20 cellular contexts compared by ENCODE assay signal in the genomic region with DNA sequence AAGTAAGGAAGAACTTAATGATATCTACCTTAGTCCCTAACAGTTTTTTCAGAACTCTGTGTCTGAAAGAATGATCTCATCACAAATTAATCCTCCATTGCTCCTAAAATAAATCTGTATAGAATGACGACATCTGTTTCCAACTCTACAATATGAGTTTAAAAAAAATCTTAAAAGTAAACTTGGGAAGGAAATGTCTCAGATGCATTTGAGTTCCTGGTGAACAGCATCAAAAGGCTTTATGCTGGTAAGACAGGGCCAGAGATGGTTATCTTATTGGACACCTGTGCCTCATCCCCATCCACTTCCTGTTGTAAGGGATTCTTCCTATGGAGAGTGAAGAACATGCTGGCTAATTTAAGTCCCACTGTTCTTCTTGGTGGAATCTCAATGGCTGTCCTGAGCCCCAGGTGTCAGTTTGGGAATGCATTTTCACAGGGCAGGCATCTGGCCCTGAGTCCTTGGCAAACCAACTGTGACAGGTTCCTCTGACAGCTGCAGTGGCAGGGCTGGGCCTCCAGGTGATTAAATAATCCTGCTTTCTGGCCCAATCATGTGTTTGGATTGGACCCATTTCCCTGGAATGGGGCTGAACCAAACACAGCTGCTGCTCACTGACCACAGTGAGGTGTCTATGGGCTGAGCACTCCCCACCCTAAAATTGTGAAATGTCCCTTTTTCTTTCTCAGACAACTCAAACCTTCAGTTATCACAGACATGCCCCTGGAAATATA. TPM values are rescaled to one million over a fixed set of nuclear protein-coding genes. Genes with fewer than 3 reads are reported as not detected.
DNase-seq lines count a peak whose midpoint lies in the region; ATAC-seq and TF ChIP-seq lines count a peak whose summit lies in the region.
"Had no signal": no experiment of that assay in that cellular context is flagged by ENCODE, and none has a peak within 500 bp of the region (broad histone marks: within the 10 kb centered on the region; RNA-seq: fewer than 3 reads in every experiment).

No MANE protein-coding gene starts in this region.

- H4K20me1 ChIP-seq in BLaER1 treated with 17β-estradiol and CSF1 and Interleukin-3, amounts not matched to agents 10 nM and 100 nM, result no peaks in the 10 kb centered on the region
- H4K20me1 ChIP-seq in mammary epithelial cell (ENCODE audit: insufficient read depth, low read length), result no peaks in the 10 kb centered on the region

- H3K27ac Mint-ChIP-seq in naive thymus-derived CD4-positive, alpha-beta T cell, result no peak overlapping the region
- H3K27ac Mint-ChIP-seq: activated CD4-positive, alpha-beta memory T cell treated with anti-CD3 and anti-CD28 coated beads for 36 hours; activated T-helper 17 cell treated with anti-CD3 and anti-CD28 coated beads, Interleukin-2, amount 50 U/mL, for 72 hours; IgD-negative memory B cell had no signal

- H3K27ac ChIP-seq in BLaER1 treated with 17β-estradiol and CSF1 and Interleukin-3, amounts not matched to agents 10 nM and 100 nM, result no peak overlapping the region
- no peak overlapping the region for H3K27ac ChIP-seq in HEK293 (ENCODE audit: extremely low read depth, low read depth, low read length)
- no peak overlapping the region for H3K27ac ChIP-seq in mammary epithelial cell (ENCODE audit: insufficient read depth, low read depth, low read length)
- H3K27ac ChIP-seq in naive thymus-derived CD4-positive, alpha-beta T cell (ENCODE audit: low read depth, low read length), result no peak overlapping the region
- H3K27ac ChIP-seq: upper lobe of left lung had no signal

- dilution Hi-C loops in mammary epithelial cell (cut with HindIII; ENCODE audit: low sequenced_read_pairs), result no loop called here

- H3K4me2 ChIP-seq in BLaER1 treated with 17β-estradiol and CSF1 and Interleukin-3, amounts not matched to agents 10 nM and 100 nM, result peak overlapping the region in 9 of 11 experiments; percentile 9 to 73 (median 32); a peak in 16 of 22 replicates
- no peak overlapping the region for H3K4me2 ChIP-seq in mammary epithelial cell (ENCODE audit: insufficient read depth, low read depth, low read length)
- H3K4me2 ChIP-seq: smooth muscle cell had no signal

- H3K9me3 Mint-ChIP-seq in activated T-cell treated with anti-CD3 and anti-CD28 coated beads, Interleukin-2, amount 50 U/mL, for 4 hours, result no peaks in the 10 kb centered on the region
- H3K9me3 Mint-ChIP-seq in naive thymus-derived CD4-positive, alpha-beta T cell, result peaks cover 0 to 5% (median 0%) of the 10 kb centered on the region in 11 donors
- H3K9me3 Mint-ChIP-seq: activated CD4-positive, alpha-beta memory T cell treated with anti-CD3 and anti-CD28 coated beads for 36 hours; activated T-helper 17 cell treated with anti-CD3 and anti-CD28 coated beads, Interleukin-2, amount 50 U/mL, for 72 hours; IgD-negative memory B cell had no signal

- no peak overlapping the region for H3K4me3 ChIP-seq in BLaER1 treated with 17β-estradiol and CSF1 and Interleukin-3, amounts not matched to agents 10 nM and 100 nM
- H3K4me3 ChIP-seq in HEK293 (ENCODE audit: low read depth, low read length) (no peak overlapping the region), mammary epithelial cell (replicated peaks in 1 of 3; ENCODE audit: insufficient read depth in 1 of 3, low read depth in 2 of 3, low read length in 3 of 3) (no peak overlapping the region)
- no peak overlapping the region for H3K4me3 ChIP-seq in naive thymus-derived CD4-positive, alpha-beta T cell (ENCODE audit: low read length)
- H3K4me3 ChIP-seq: smooth muscle cell, upper lobe of left lung had no signal

- no peak for TF ChIP-seq CTCF in HEK293 (tag by site-specific recombination; IDR thresholded peaks at IDR 0.05)
- TF ChIP-seq CTCF in mammary epithelial cell (conservative IDR thresholded peaks at IDR 0.05 in 1 of 2, IDR thresholded peaks at IDR 0.05 in 1 of 2; ENCODE audit: extremely low read depth in 1 of 2, insufficient read depth in 1 of 2, low read depth in 1 of 2, low read length in 2 of 2), result peak; percentile 7 to 10

- no peaks in the 10 kb centered on the region for H3K36me3 ChIP-seq in BLaER1 treated with 17β-estradiol and CSF1 and Interleukin-3, amounts not matched to agents 10 nM and 100 nM
- no peaks in the 10 kb centered on the region for H3K36me3 ChIP-seq in HEK293 (ENCODE audit: control insufficient read depth in 2 of 2, insufficient read depth in 1 of 2, low read length in 2 of 2)
- no peaks in the 10 kb centered on the region for H3K36me3 ChIP-seq in mammary epithelial cell (ENCODE audit: insufficient read depth, low read length)
- no peaks in the 10 kb centered on the region for H3K36me3 ChIP-seq in naive thymus-derived CD4-positive, alpha-beta T cell (ENCODE audit: control insufficient read depth in 2 of 3, insufficient read depth in 3 of 3, low read length in 3 of 3)
- H3K36me3 ChIP-seq: BE2C, upper lobe of left lung had no signal

- no peaks in the 10 kb centered on the region for H3K9me3 ChIP-seq in BLaER1 treated with 17β-estradiol and CSF1 and Interleukin-3, amounts not matched to agents 10 nM and 100 nM (replicated peaks in 1 of 11)
- no peaks in the 10 kb centered on the region for H3K9me3 ChIP-seq in HEK293 (ENCODE audit: control insufficient read depth, insufficient read depth, low read depth, low read length)
- no peaks in the 10 kb centered on the region for H3K9me3 ChIP-seq in mammary epithelial cell (replicated peaks; ENCODE audit: insufficient read depth, low read length)
- H3K9me3 ChIP-seq in naive thymus-derived CD4-positive, alpha-beta T cell (ENCODE audit: control insufficient read depth in 2 of 3, low read length in 3 of 3), result no peaks in the 10 kb centered on the region
- H3K9me3 ChIP-seq: BE2C, upper lobe of left lung had no signal

- no peaks in the 10 kb centered on the region for H3K4me1 Mint-ChIP-seq in activated T-cell treated with anti-CD3 and anti-CD28 coated beads, Interleukin-2, amount 50 U/mL, for 4 hours (ENCODE audit: low read depth)
- H3K4me1 Mint-ChIP-seq in naive thymus-derived CD4-positive, alpha-beta T cell, result no peaks in the 10 kb centered on the region
- H3K4me1 Mint-ChIP-seq: activated T-helper 17 cell treated with anti-CD3 and anti-CD28 coated beads, Interleukin-2, amount 50 U/mL, for 72 hours; IgD-negative memory B cell had no signal

- H3K79me2 ChIP-seq in mammary epithelial cell (ENCODE audit: insufficient read depth, low read length), result peaks cover 6% of the 10 kb centered on the region

- intact Hi-C loops in mammary epithelial cell (cut with micrococcal nuclease), result no loop called here
- intact Hi-C loops in naive thymus-derived CD4-positive, alpha-beta T cell (cut with micrococcal nuclease), result no loop called here

- no peaks in the 10 kb centered on the region for H3K27me3 Mint-ChIP-seq in activated T-cell treated with anti-CD3 and anti-CD28 coated beads, Interleukin-2, amount 50 U/mL, for 4 hours (ENCODE audit: low read depth)
- peaks cover 0 to 8% (median 5%) of the 10 kb centered on the region in 5 donors for H3K27me3 Mint-ChIP-seq in naive thymus-derived CD4-positive, alpha-beta T cell
- H3K27me3 Mint-ChIP-seq: activated CD4-positive, alpha-beta memory T cell treated with anti-CD3 and anti-CD28 coated beads for 36 hours; activated T-helper 17 cell treated with anti-CD3 and anti-CD28 coated beads, Interleukin-2, amount 50 U/mL, for 72 hours; IgD-negative memory B cell had no signal

- no peaks in the 10 kb centered on the region for H3K36me3 Mint-ChIP-seq in activated T-cell treated with anti-CD3 and anti-CD28 coated beads, Interleukin-2, amount 50 U/mL, for 4 hours (ENCODE audit: insufficient read depth)
- no peaks in the 10 kb centered on the region for H3K36me3 Mint-ChIP-seq in naive thymus-derived CD4-positive, alpha-beta T cell
- H3K36me3 Mint-ChIP-seq: activated CD4-positive, alpha-beta memory T cell treated with anti-CD3 and anti-CD28 coated beads for 36 hours; IgD-negative memory B cell had no signal

- BruUV-seq in mammary epithelial cell (replicated peaks; lab: Mats Ljungman, UMichigan), result no TSS peak

- no peak for ATAC-seq in activated T-cell treated with anti-CD3 and anti-CD28 coated beads, Interleukin-2, amount 50 U/mL, for 4 hours
- ATAC-seq in naive thymus-derived CD4-positive, alpha-beta T cell, result no peak
- ATAC-seq: activated T-helper 17 cell treated with anti-CD3 and anti-CD28 coated beads, Interleukin-2, amount 50 U/mL, for 72 hours had no signal

- peaks cover 15 to 28% (median 21%) of the 10 kb centered on the region in 10 experiments; a peak in 18 of 20 replicates for H3K4me1 ChIP-seq in BLaER1 treated with 17β-estradiol and CSF1 and Interleukin-3, amounts not matched to agents 10 nM and 100 nM
- no peaks in the 10 kb centered on the region for H3K4me1 ChIP-seq in HEK293 (ENCODE audit: control insufficient read depth, insufficient read depth, low read length)
- peaks cover 42% of the 10 kb centered on the region for H3K4me1 ChIP-seq in mammary epithelial cell (ENCODE audit: insufficient read depth, low read length)
- no peaks in the 10 kb centered on the region for H3K4me1 ChIP-seq in naive thymus-derived CD4-positive, alpha-beta T cell (ENCODE audit: control insufficient read depth in 2 of 2, insufficient read depth in 2 of 2, low read length in 2 of 2)
- H3K4me1 ChIP-seq: BE2C had no signal

- WGBS in mammary epithelial cell (ENCODE audit: low coverage, missing lambda C conversion rate), result 20% methylated on average over 1 of the region's 1 CpG

- no peak overlapping the region for H2AFZ ChIP-seq in mammary epithelial cell (ENCODE audit: low read depth, low read length)

- CTCF ChIA-PET in HEK293 (lab: Yijun Ruan, JAX), result interaction anchor here (0.6 to 2.1 kb wide), 4 partner anchors 26 to 460 kb away, joined by 3 to 5 read pairs (median 3); no protein-coding TSS in a partner anchor
- CTCF ChIA-PET in mammary epithelial cell (lab: Charles Lee; ENCODE audit: low non-redundant PET), result no interaction called here
- CTCF ChIA-PET in naive thymus-derived CD4-positive, alpha-beta T cell (lab: Charles Lee), result no interaction called here

- H3K9ac ChIP-seq in BLaER1 treated with 17β-estradiol and CSF1 and Interleukin-3, amounts not matched to agents 10 nM and 100 nM, result no peak overlapping the region
- H3K9ac ChIP-seq in mammary epithelial cell (ENCODE audit: insufficient read depth, low read length), result no peak overlapping the region

- POLR2A ChIA-PET in HEK293 (lab: Yijun Ruan, JAX), result no interaction called here
- POLR2A ChIA-PET in naive thymus-derived CD4-positive, alpha-beta T cell (lab: Charles Lee), result no interaction called here

- no peak overlapping the region for H3K4me3 Mint-ChIP-seq in activated T-cell treated with anti-CD3 and anti-CD28 coated beads, Interleukin-2, amount 50 U/mL, for 4 hours
- no peak overlapping the region for H3K4me3 Mint-ChIP-seq in naive thymus-derived CD4-positive, alpha-beta T cell
- H3K4me3 Mint-ChIP-seq: activated CD4-positive, alpha-beta memory T cell treated with anti-CD3 and anti-CD28 coated beads for 36 hours; activated T-helper 17 cell treated with anti-CD3 and anti-CD28 coated beads, Interleukin-2, amount 50 U/mL, for 72 hours; IgD-negative memory B cell had no signal

- H3K27me3 ChIP-seq in BLaER1 treated with 17β-estradiol and CSF1 and Interleukin-3, amounts not matched to agents 10 nM and 100 nM, result no peaks in the 10 kb centered on the region
- H3K27me3 ChIP-seq in mammary epithelial cell (ENCODE audit: insufficient read depth, low read length), result no peaks in the 10 kb centered on the region
- H3K27me3 ChIP-seq in naive thymus-derived CD4-positive, alpha-beta T cell (ENCODE audit: control insufficient read depth in 2 of 2, insufficient read depth in 2 of 2, low read length in 2 of 2), result no peaks in the 10 kb centered on the region
- H3K27me3 ChIP-seq: BE2C, upper lobe of left lung had no signal

- in situ Hi-C loops in mammary epithelial cell (cut with MboI; ENCODE audit: low sequenced_read_pairs in 2 of 2), result no loop called here

- DNase-seq in mammary epithelial cell (peak; percentile 42), left kidney (ENCODE audit: low read depth, low spot score) (peak; percentile 40), epidermal melanocyte (ENCODE audit: insufficient read length, low spot score) (no peak), Ammon's horn (ENCODE audit: low spot score) (no peak)
- DNase-seq in activated T-cell treated with anti-CD3 and anti-CD28 coated beads, Interleukin-2, amount 50 U/mL, for 4 hours, result no peak
- no peak for DNase-seq in naive thymus-derived CD4-positive, alpha-beta T cell
- DNase-seq: activated CD4-positive, alpha-beta memory T cell treated with anti-CD3 and anti-CD28 coated beads for 36 hours; BE2C; DND-41; H7; NCI-H1048; NCI-H2171 treated with DMSO at 0.1 percent for 48 hours; occipital lobe; stimulated activated naive CD4-positive, alpha-beta T cell; upper lobe of left lung had no signal

RNA-seq across cellular contexts. Expression of gene NCKAP5, which starts 12.9 kb away (rescaled TPM):
- 10 to 100 TPM in 1 of 2 donors, 1 to 10 TPM in 1; 9.3 to 10.5 TPM for total RNA-seq in mammary epithelial cell
- 1.1 TPM for polyA plus RNA-seq in mammary epithelial cell
- 3.8 TPM for polyA minus RNA-seq in mammary epithelial cell
- under 1 TPM in 1 of 3 donors, not detected in 2; 0.03 TPM for total RNA-seq in activated T-cell treated with anti-CD3 and anti-CD28 coated beads, Interleukin-2, amount 50 U/mL, for 4 hours
- under 1 TPM in 1 of 5 experiments, not detected in 4; 0.12 TPM for total RNA-seq in naive thymus-derived CD4-positive, alpha-beta T cell
- polyA plus RNA-seq in naive thymus-derived CD4-positive, alpha-beta T cell, result not detected
- total RNA-seq: activated CD4-positive, alpha-beta memory T cell treated with anti-CD3 and anti-CD28 coated beads for 36 hours; activated T-helper 17 cell treated with anti-CD3 and anti-CD28 coated beads, Interleukin-2, amount 50 U/mL, for 72 hours had no signal
- polyA plus RNA-seq: IgD-negative memory B cell had no signal

Comparison
In these comparisons a context has a peak if more than half of its experiments do, and no peak if none do; other contexts are left out.
1. DNase-seq: peak in mammary epithelial cell (single experiment) and left kidney (single experiment); none in epidermal melanocyte (single experiment), activated T-cell treated with anti-CD3 and anti-CD28 coated beads, Interleukin-2, amount 50 U/mL, for 4 hours (single experiment), Ammon's horn (single experiment) and naive thymus-derived CD4-positive, alpha-beta T cell (0 of 9).
2. RNA of gene NCKAP5, which starts 12.9 kb away (total RNA-seq): 9.3 to 10.5 TPM in mammary epithelial cell; 0.03 TPM in activated T-cell treated with anti-CD3 and anti-CD28 coated beads, Interleukin-2, amount 50 U/mL, for 4 hours and 0.12 TPM in naive thymus-derived CD4-positive, alpha-beta T cell; every median in the first group is over 4 times any median in the second.